Comparison of ENCODE assay signal across 1 cellular context in genomic region chr5:39194466-39195136, GRCh38.
TF ChIP-seq lines count a peak whose summit lies in the region.

No MANE protein-coding gene starts in this region.

TF ChIP-seq in K562, 482 proteins besides CTCF, POLR2A, EP300 and RAD21 (continued from another document):
- TF ChIP-seq BRCA1 (IDR thresholded peaks at IDR 0.05) = no peak
- no peak for TF ChIP-seq BRCA1 (CRISPR knock-in tag; IDR thresholded peaks at IDR 0.05)
- 0 out of 2 replicates have a peak, but pooled peaks have one; percentile 52 for TF ChIP-seq YBX1 (IDR thresholded peaks at IDR 0.05)
- no peak for TF ChIP-seq CBX5 (IDR thresholded peaks at IDR 0.05; ENCODE audit: borderline replicate concordance, low read depth)
- TF ChIP-seq ESRRB (CRISPR knock-in tag; IDR thresholded peaks at IDR 0.05; ENCODE audit: borderline replicate concordance) = no peak
- no peak for TF ChIP-seq SIX5 (IDR thresholded peaks at IDR 0.05; ENCODE audit: borderline replicate concordance in 1 of 2, insufficient read depth in 1 of 2, low read depth in 1 of 2, low read length in 2 of 2)
- TF ChIP-seq XRCC3 (IDR thresholded peaks at IDR 0.05) = no peak
- peak; percentile 99 for TF ChIP-seq ARID1B (IDR thresholded peaks at IDR 0.05)
- TF ChIP-seq PPARD (CRISPR knock-in tag; IDR thresholded peaks at IDR 0.05) = no peak
- TF ChIP-seq ZNF592 (IDR thresholded peaks at IDR 0.05) = peak; percentile 75; the same call in 1 of the 2 replicates
- TF ChIP-seq CXXC5 (CRISPR knock-in tag; IDR thresholded peaks at IDR 0.05) = no peak; the same call in 1 of the 2 replicates
- TF ChIP-seq SPI1 (IDR thresholded peaks at IDR 0.05; ENCODE audit: borderline replicate concordance, low read depth, low read length) = peak; percentile 1; the same call in 1 of the 2 replicates
- TF ChIP-seq HMG20B (CRISPR knock-in tag; IDR thresholded peaks at IDR 0.05) = no peak
- no peak; the same call in 1 of the 2 replicates for TF ChIP-seq DDX20 (tag; IDR thresholded peaks at IDR 0.05; ENCODE audit: low read depth)
- no peak for TF ChIP-seq HMG20A (CRISPR knock-in tag; conservative IDR thresholded peaks at IDR 0.05)
- TF ChIP-seq FOXK2 (conservative IDR thresholded peaks at IDR 0.05 in 1 of 2, IDR thresholded peaks at IDR 0.05 in 1 of 2; ENCODE audit: low read depth in 2 of 2) = peak; percentile 85 to 90; a peak in 3 of 4 replicates
- TF ChIP-seq JUND (IDR thresholded peaks at IDR 0.05; ENCODE audit: borderline replicate concordance, low read depth, low read length) = 0 out of 2 replicates have a peak, but pooled peaks have one; percentile 17
- no peak; the same call in 1 of the 3 replicates for TF ChIP-seq JUND (tag; IDR thresholded peaks at IDR 0.05; ENCODE audit: borderline replicate concordance, low read depth, low read length)
- TF ChIP-seq ZNF695 (CRISPR knock-in tag; IDR thresholded peaks at IDR 0.05) = no peak
- TF ChIP-seq ZBTB9 (CRISPR knock-in tag; IDR thresholded peaks at IDR 0.05) = no peak
- TF ChIP-seq PREB (CRISPR knock-in tag; IDR thresholded peaks at IDR 0.05) = no peak
- peak; percentile 84 for TF ChIP-seq GATAD2B (IDR thresholded peaks at IDR 0.05; ENCODE audit: borderline replicate concordance)
- peak; percentile 47 to 49 for TF ChIP-seq E2F6 (IDR thresholded peaks at IDR 0.05; ENCODE audit: borderline replicate concordance in 1 of 2, extremely low read depth in 1 of 2, insufficient read depth in 1 of 2, insufficient read length in 1 of 2, low read depth in 1 of 2, low read length in 1 of 2, poor library complexity in 1 of 2, severe bottlenecking in 1 of 2)
- no peak; the same call in 1 of the 2 replicates for TF ChIP-seq HDGF (IDR thresholded peaks at IDR 0.05)
- 0 out of 2 replicates have a peak, but pooled peaks have one; percentile 45 for TF ChIP-seq LCOR (CRISPR knock-in tag; IDR thresholded peaks at IDR 0.05)
- TF ChIP-seq TEAD4 (IDR thresholded peaks at IDR 0.05; ENCODE audit: low read length) = peak; percentile 89
- no peak for TF ChIP-seq TEAD4 (CRISPR knock-in tag; IDR thresholded peaks at IDR 0.05; ENCODE audit: borderline replicate concordance)
- no peak for TF ChIP-seq RBM34 (IDR thresholded peaks at IDR 0.05; ENCODE audit: borderline replicate concordance, insufficient read depth, low read length)
- peak in 1 of 2 experiments; percentile 59; a peak in 1 of 4 replicates for TF ChIP-seq MCM7 (IDR thresholded peaks at IDR 0.05)
- no peak for TF ChIP-seq SRSF3 (IDR thresholded peaks at IDR 0.05; ENCODE audit: insufficient read depth, low read length)
- peak; percentile 65 to 90 for TF ChIP-seq AFF1 (IDR thresholded peaks at IDR 0.05; ENCODE audit: low read depth in 1 of 2, partially characterized antibody in 2 of 2)
- no peak for TF ChIP-seq CHD1 (IDR thresholded peaks at IDR 0.05; ENCODE audit: low read length)
- TF ChIP-seq MLLT1 (IDR thresholded peaks at IDR 0.05) = peak; percentile 83 to 84; a peak in 3 of 4 replicates
- no peak for TF ChIP-seq ZNF561 (CRISPR knock-in tag; conservative IDR thresholded peaks at IDR 0.05)
- no peak for TF ChIP-seq HOXB6 (CRISPR knock-in tag; IDR thresholded peaks at IDR 0.05; ENCODE audit: borderline replicate concordance)
- TF ChIP-seq CREB3 (tag; conservative IDR thresholded peaks at IDR 0.05; ENCODE audit: low read depth) = no peak
- TF ChIP-seq SMAD1 (IDR thresholded peaks at IDR 0.05; ENCODE audit: low read depth, low read length, partially characterized antibody) = peak; percentile 80
- peak; percentile 73 for TF ChIP-seq MBD2 (IDR thresholded peaks at IDR 0.05; ENCODE audit: borderline replicate concordance, low read depth)
- no peak for TF ChIP-seq HES1 (IDR thresholded peaks at IDR 0.05; ENCODE audit: low read depth)
- TF ChIP-seq ZFP91 (CRISPR knock-in tag; IDR thresholded peaks at IDR 0.05) = no peak
- TF ChIP-seq HDAC6 (IDR thresholded peaks at IDR 0.05; ENCODE audit: low read depth, low read length) = no peak
- no peak for TF ChIP-seq KLF1 (tag; IDR thresholded peaks at IDR 0.05)
- TF ChIP-seq TCF3 (CRISPR knock-in tag; IDR thresholded peaks at IDR 0.05) = peak; percentile 94
- TF ChIP-seq LEF1 (IDR thresholded peaks at IDR 0.05) = peak; percentile 94
